ENCODE assay signal across 8 cellular contexts in the genomic region with DNA sequence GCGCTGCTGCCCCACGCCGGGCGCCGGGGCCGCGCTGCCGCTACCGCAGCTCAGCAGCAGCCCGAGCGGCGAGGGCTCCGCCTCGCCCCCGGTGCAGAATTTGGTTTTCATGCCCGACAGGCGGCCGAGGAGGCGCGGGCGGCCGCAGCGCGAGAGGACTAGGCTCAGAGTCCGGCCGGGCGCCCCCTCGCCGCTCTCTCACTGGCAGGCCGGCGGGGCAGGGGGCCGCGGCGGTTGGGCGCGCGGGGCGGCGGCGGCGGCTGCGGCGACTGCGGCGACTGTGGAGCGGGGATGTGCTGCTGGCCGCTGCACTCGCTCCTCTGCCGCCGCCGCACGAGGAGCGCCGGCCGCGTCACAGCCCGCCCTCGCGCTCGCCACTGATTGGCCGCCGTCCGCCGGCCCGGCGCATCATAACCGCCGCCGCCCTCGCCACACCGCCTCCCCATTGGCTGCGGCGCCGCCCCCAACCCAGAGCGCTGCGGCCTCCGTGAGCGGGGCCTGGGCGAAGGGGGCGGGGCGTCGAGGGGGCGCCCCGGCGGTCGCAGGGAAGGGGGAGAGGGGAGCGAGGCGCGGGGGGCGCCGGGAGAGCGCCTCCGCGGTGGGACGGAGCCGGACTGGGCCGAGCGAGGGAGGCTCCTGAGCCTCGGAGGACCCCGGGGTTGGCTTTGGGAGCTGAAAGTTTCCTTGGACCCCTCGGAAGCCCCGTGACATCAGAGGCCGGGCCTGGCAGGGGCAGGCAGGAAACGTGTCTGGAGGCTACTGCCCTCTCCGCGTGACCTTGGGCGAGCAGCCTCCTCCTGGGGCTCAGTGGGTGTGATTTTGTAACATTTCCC. TPM values are rescaled to one million over a fixed set of nuclear protein-coding genes. Genes with fewer than 3 reads are reported as not detected.
DNase-seq lines count a peak whose midpoint lies in the region; ATAC-seq and TF ChIP-seq lines count a peak whose summit lies in the region.

Gene CHKA (minus strand): TSS at position 322 of the 833 bp plus-strand sequence. CDS start 211 bp downstream, at position 111.

- H3K27me3 ChIP-seq in parathyroid adenoma (ENCODE audit: control insufficient read depth, insufficient read depth, low read length), result no peaks in the 10 kb centered on the region
- no peaks in the 10 kb centered on the region for H3K27me3 ChIP-seq in thyroid gland

- H2AFZ ChIP-seq in parathyroid adenoma, result peak within 1 kb of the TSS; percentile 91

- H3K27ac ChIP-seq in parathyroid adenoma (peak within 1 kb of the TSS; percentile 92), thyroid gland (peak within 1 kb of the TSS; percentile 91 to 98 (median 97))

- peaks cover 2% of the 10 kb centered on the region for H3K4me1 ChIP-seq in parathyroid adenoma
- peaks cover 44 to 47% of the 10 kb centered on the region in 2 donors for H3K4me1 ChIP-seq in thyroid gland

- peak within 1 kb of the TSS; percentile 83 for H3K4me2 ChIP-seq in parathyroid adenoma (ENCODE audit: low read length)

- TF ChIP-seq CTCF in GM12865 (IDR thresholded peaks at IDR 0.05; ENCODE audit: insufficient read depth, low read depth, low read length, missing control alignments) (no peak), parathyroid adenoma (IDR thresholded peaks at IDR 0.05) (no peak), thyroid gland (IDR thresholded peaks at IDR 0.05) (no peak)

- peak; percentile 75 for ATAC-seq in HG02623 (IDR thresholded peaks at IDR 0.05; ENCODE audit: unreplicated experiment)
- peak; percentile 96 for ATAC-seq in Right ventricle myocardium inferior

- TF ChIP-seq POLR2A in thyroid gland (IDR thresholded peaks at IDR 0.05), result peak; percentile 98 to 100

- H3K9me3 ChIP-seq in parathyroid adenoma (ENCODE audit: control insufficient read depth, low read length) (no peaks in the 10 kb centered on the region), thyroid gland (no peaks in the 10 kb centered on the region)

- no peak within 1 kb of the TSS for H3K9ac ChIP-seq in parathyroid adenoma

- intact Hi-C loops in Right ventricle myocardium inferior (cut with DNase I), result loop anchor here (5.0 kb wide), 2 partner anchors 89 to 91 kb away; partner anchors contain the start of genes KMT5B and NDUFS8
- intact Hi-C loops in thyroid gland (cut with DNase I), result loop anchor here (5.0 kb wide), 1 partner anchor 79 kb away; no protein-coding TSS in a partner anchor

- H3K4me3 ChIP-seq in GM12865 (ENCODE audit: low read depth, low read length), result peak within 1 kb of the TSS; percentile 84
- H3K4me3 ChIP-seq in parathyroid adenoma (ENCODE audit: low read depth, low read length), result peak within 1 kb of the TSS; percentile 64
- peak within 1 kb of the TSS; percentile 19 to 64 (median 57) for H3K4me3 ChIP-seq in thyroid gland (replicated peaks in 1 of 3)

- H3K36me3 ChIP-seq in parathyroid adenoma (ENCODE audit: control insufficient read depth, insufficient read depth, low read length), result no peaks in the 10 kb centered on the region
- no peaks in the 10 kb centered on the region for H3K36me3 ChIP-seq in thyroid gland

- 0 to 2% methylated on average over 9 to 17 of the region's 107 CpGs for WGBS in thyroid gland, 2 donors

- H3K79me2 ChIP-seq in parathyroid adenoma, result no peaks in the 10 kb centered on the region

- DNase-seq in GM12865 (ENCODE audit: low read depth) (peak; percentile 95), NCI-H1092 treated with DMSO at 0.1 percent for 48 hours (lab: John Stamatoyannopoulos, UW) (peak; percentile 96), SW 1271 (lab: John Stamatoyannopoulos, UW) (peak; percentile 71 to 87), Right ventricle myocardium inferior (ENCODE audit: missing footprints) (peak; percentile 97), thyroid gland (peak; percentile 95)
- peak; percentile 78 for DNase-seq in activated naive CD8-positive, alpha-beta T cell treated with anti-CD3 and anti-CD28 coated beads, Interleukin-2, amount 50 U/mL, for 16 hours (ENCODE audit: low read depth, low spot score)

RNA-seq across cellular contexts. Expression of gene CHKA, which starts in this region (rescaled TPM):
- total RNA-seq in Right ventricle myocardium inferior (7.6 TPM), thyroid gland (100 to 1,000 TPM in 1 of 4 donors, 10 to 100 TPM in 3; 86.8 to 106 (median 93.1) TPM)

Comparison
In these comparisons a context has a peak if more than half of its experiments do, and no peak if none do; other contexts are left out.
1. Peak in every context shown above with its lines: DNase-seq, ATAC-seq, H3K4me3 ChIP-seq and H3K27ac ChIP-seq.
2. RNA of gene CHKA (total RNA-seq): 86.8 to 106 TPM in thyroid gland; 7.6 TPM in Right ventricle myocardium inferior (single experiment); every median in the first group is over 10 times any median in the second.